In the genomic region with DNA sequence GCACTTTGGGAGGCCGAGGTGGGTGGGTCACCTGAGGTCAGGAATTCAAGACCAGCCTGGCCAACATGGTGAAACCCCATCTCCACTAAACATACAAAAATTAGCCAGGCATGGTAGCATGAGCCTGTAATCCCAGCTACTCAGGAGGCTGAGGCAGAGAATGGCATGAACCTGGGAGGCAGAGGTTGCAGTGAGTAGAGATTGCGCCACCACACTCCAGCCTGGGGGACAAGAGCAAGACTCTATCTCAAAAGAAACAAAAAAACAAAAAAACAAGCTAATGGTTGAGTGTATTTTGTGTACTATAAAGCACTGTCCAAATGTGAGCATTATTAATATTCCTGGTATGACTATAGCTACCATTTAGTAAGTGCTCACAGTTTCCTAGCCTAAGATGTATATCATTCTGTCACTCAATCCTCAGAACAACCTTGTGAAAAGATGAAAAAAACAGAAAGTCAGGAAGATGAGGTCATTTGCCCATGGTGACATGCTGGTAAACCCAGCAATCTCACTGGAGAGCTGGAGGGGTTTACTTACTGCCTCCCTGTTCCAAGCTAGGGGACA, we compare ENCODE assay signal across 22 cellular contexts. TPM values are rescaled to one million over a fixed set of nuclear protein-coding genes. Genes with fewer than 3 reads are reported as not detected.
DNase-seq lines count a peak whose midpoint lies in the region; ATAC-seq and TF ChIP-seq lines count a peak whose summit lies in the region.
"Had no signal": no experiment of that assay in that cellular context is flagged by ENCODE, and none has a peak within 500 bp of the region (broad histone marks: within the 10 kb centered on the region; RNA-seq: fewer than 3 reads in every experiment).

No MANE protein-coding gene starts in this region.

- H3K36me3 ChIP-seq in IMR-90 (ENCODE audit: control insufficient read depth, insufficient read depth, low read length) (no peaks in the 10 kb centered on the region), adipocyte (ENCODE audit: control insufficient read depth, insufficient read depth, low read length, severe bottlenecking) (no peaks in the 10 kb centered on the region), smooth muscle cell (ENCODE audit: low read depth) (no peaks in the 10 kb centered on the region)
- H3K36me3 ChIP-seq: uterus had no signal

- H3K4me1 ChIP-seq in IMR-90 (ENCODE audit: control insufficient read depth, insufficient read depth, low read length) (peaks cover 8% of the 10 kb centered on the region), adipocyte (ENCODE audit: control insufficient read depth, insufficient read depth, low read length) (peaks cover 9% of the 10 kb centered on the region), smooth muscle cell (ENCODE audit: low read depth) (no peaks in the 10 kb centered on the region)
- H3K4me1 ChIP-seq: parathyroid adenoma, uterus had no signal

- H4K5ac ChIP-seq in IMR-90 (ENCODE audit: low read depth, low read length): no peak overlapping the region

- H3K9me1 ChIP-seq in IMR-90 (ENCODE audit: insufficient read depth, low read length): peaks cover 17% of the 10 kb centered on the region

- H3K79me1 ChIP-seq in IMR-90 (ENCODE audit: low read depth in 1 of 2, low read length in 2 of 2): peaks cover 0 to 3% of the 10 kb centered on the region in 2 experiments; a peak in 1 of 4 replicates

- POLR2A ChIA-PET in IMR-90 (lab: Charles Lee; ENCODE audit: unreplicated experiment): no interaction called here

- H3K14ac ChIP-seq in IMR-90 (replicated peaks; ENCODE audit: low read depth, low read length): no peak overlapping the region

- no peak for TF ChIP-seq POLR2A in IMR-90 (IDR thresholded peaks at IDR 0.05; ENCODE audit: low read depth, low read length)

- H3K4ac ChIP-seq in IMR-90 (ENCODE audit: low read depth, low read length): no peak overlapping the region

- H2AK9ac ChIP-seq in IMR-90 (replicated peaks; ENCODE audit: low read depth, low read length, poor library complexity): no peak overlapping the region

- no peak overlapping the region for H2BK20ac ChIP-seq in IMR-90 (ENCODE audit: low read depth, low read length)

- H3K23ac ChIP-seq in IMR-90 (ENCODE audit: low read depth, low read length): no peak overlapping the region

- H3K27me3 ChIP-seq in IMR-90 (ENCODE audit: control insufficient read depth, insufficient read depth, low read length) (no peaks in the 10 kb centered on the region), adipocyte (replicated peaks; ENCODE audit: control insufficient read depth, insufficient read depth, low read length) (no peaks in the 10 kb centered on the region), smooth muscle cell (ENCODE audit: low read depth) (no peaks in the 10 kb centered on the region)
- H3K27me3 ChIP-seq: uterus had no signal

- no CpG with 5 or more reads among the region's 2 CpGs for WGBS in IMR-90 (ENCODE audit: extremely low coverage in 2 of 2, insufficient read length in 1 of 2), 2 experiments
- 77% methylated on average over 2 of the region's 2 CpGs for WGBS in smooth muscle cell (ENCODE audit: low lambda C conversion rate)

- BruUV-seq in IMR-90 (replicated peaks; lab: Mats Ljungman, UMichigan): no TSS peak

- DNase-seq in IMR-90: no peak
- peak; percentile 38 for DNase-seq in adipocyte (ENCODE audit: low read depth)
- DNase-seq in iris pigment epithelial cell (ENCODE audit: low read depth): peak; percentile 24
- no peak for DNase-seq in smooth muscle cell (lab: John Stamatoyannopoulos, UW; ENCODE audit: unreplicated experiment)
- no peak for DNase-seq in NCI-H1105 treated with DMSO at 0.1 percent for 48 hours (lab: John Stamatoyannopoulos, UW)
- DNase-seq in caudate nucleus (lab: John Stamatoyannopoulos, UW): no peak
- DNase-seq: activated CD4-positive, alpha-beta memory T cell treated with anti-CD3 and anti-CD28 coated beads for 36 hours; activated naive CD8-positive, alpha-beta T cell treated with anti-CD3 and anti-CD28 coated beads, Interleukin-2, amount 10 ng/mL, durations not matched to agents 7 days and 5 days; CD4-positive, CD25-positive, alpha-beta regulatory T cell; HFFc6; kidney glomerular epithelial cell; lower lobe of right lung; NCI-H1092 treated with DMSO at 0.1 percent for 48 hours; NCI-H187 treated with DMSO at 0.1 percent for 48 hours; NCI-H526; right cardiac atrium; stimulated activated CD4-positive, alpha-beta T cell treated with anti-CD3 and anti-CD28 coated beads, Interleukin-4, amount 100 ng/mL, for 4 hours; T-cell; uterus had no signal

- TF ChIP-seq CTCF in IMR-90 (conservative IDR thresholded peaks at IDR 0.05; ENCODE audit: low read depth, low read length) (no peak), smooth muscle cell (IDR thresholded peaks at IDR 0.05; ENCODE audit: borderline replicate concordance, insufficient read depth, poor library complexity, severe bottlenecking) (no peak)

- no peak for ATAC-seq in IMR-90 (ENCODE audit: low read depth)
- no peak for ATAC-seq in HG02759 (IDR thresholded peaks at IDR 0.05; ENCODE audit: unreplicated experiment)
- ATAC-seq: right cardiac atrium; stimulated activated memory B cell treated with anti-CD40 and anti-IgM and Interleukin-4, amounts not matched to agents 10 μg/mL and 1 μg/mL and 100 μg/mL, for 72 hours; T-cell had no signal

- intact Hi-C loops in IMR-90 (cut with micrococcal nuclease): no loop called here

- H2BK15ac ChIP-seq in IMR-90 (ENCODE audit: low read depth, low read length): no peak overlapping the region

- no peak overlapping the region for H3K27ac ChIP-seq in IMR-90 (ENCODE audit: insufficient read depth, low read length)
- peak overlapping the region; percentile 60 for H3K27ac ChIP-seq in smooth muscle cell (ENCODE audit: low read depth)
- no peak overlapping the region for H3K27ac ChIP-seq in caudate nucleus (ENCODE audit: low read depth, low read length)
- H3K27ac ChIP-seq: lower lobe of right lung, parathyroid adenoma, uterus had no signal

- no peak overlapping the region for H3K4me3 ChIP-seq in IMR-90 (ENCODE audit: insufficient read depth, low read depth, low read length)
- H3K4me3 ChIP-seq in adipocyte (ENCODE audit: low read length): no peak overlapping the region
- no peak overlapping the region for H3K4me3 ChIP-seq in smooth muscle cell
- H3K4me3 ChIP-seq: lower lobe of right lung, uterus had no signal

- H3K79me2 ChIP-seq in smooth muscle cell (ENCODE audit: low read depth): no peaks in the 10 kb centered on the region
- H3K79me2 ChIP-seq: parathyroid adenoma had no signal

- H3K56ac ChIP-seq in IMR-90 (ENCODE audit: extremely low read depth, insufficient read depth, low read length): no peak overlapping the region

- no peaks in the 10 kb centered on the region for H3K9me3 ChIP-seq in IMR-90 (ENCODE audit: control insufficient read depth, insufficient read depth, low read length)
- H3K9me3 ChIP-seq in adipocyte (ENCODE audit: control insufficient read depth, low read length): peaks cover 7% of the 10 kb centered on the region
- no peaks in the 10 kb centered on the region for H3K9me3 ChIP-seq in smooth muscle cell (replicated peaks; ENCODE audit: low read depth)
- H3K9me3 ChIP-seq: lower lobe of right lung, uterus had no signal

- H2BK120ac ChIP-seq in IMR-90 (ENCODE audit: low read depth, low read length): no peak overlapping the region

- H3F3A ChIP-seq in smooth muscle cell (ENCODE audit: low read depth): peaks cover 11% of the 10 kb centered on the region

- dilution Hi-C loops in IMR-90 (cut with HindIII; ENCODE audit: low sequenced_read_pairs, unreplicated experiment): no loop called here

- no peak overlapping the region for H4K91ac ChIP-seq in IMR-90 (ENCODE audit: insufficient read depth, low read depth, low read length)

- H2AFZ ChIP-seq in IMR-90 (replicated peaks; ENCODE audit: low read length, poor library complexity): no peak overlapping the region
- no peak overlapping the region for H2AFZ ChIP-seq in smooth muscle cell (ENCODE audit: low read depth)
- H2AFZ ChIP-seq: parathyroid adenoma had no signal

- H4K8ac ChIP-seq in IMR-90 (ENCODE audit: low read depth in 2 of 2, low read length in 2 of 2): no peak overlapping the region

- in situ Hi-C loops in IMR-90 (cut with MboI; ENCODE audit: low sequenced_read_pairs): no loop called here

- no peak overlapping the region for H3K4me2 ChIP-seq in IMR-90 (ENCODE audit: low read depth, low read length)
- no peak overlapping the region for H3K4me2 ChIP-seq in smooth muscle cell

- CTCF ChIA-PET in IMR-90 (lab: Yijun Ruan, JAX): interaction anchor here (0.9 to 1.3 kb wide), 2 partner anchors 10 to 27 kb away, joined by 3 to 10 read pairs; a partner anchor contains a TSS

- no peak overlapping the region for H3K18ac ChIP-seq in IMR-90 (ENCODE audit: low read depth, low read length)

- H3K9ac ChIP-seq in IMR-90 (ENCODE audit: low read depth, low read length) (no peak overlapping the region), adipocyte (ENCODE audit: low read length) (no peak overlapping the region), smooth muscle cell (ENCODE audit: low read depth) (no peak overlapping the region)
- H3K9ac ChIP-seq: parathyroid adenoma had no signal

- H2AK5ac ChIP-seq in IMR-90 (ENCODE audit: low read depth, low read length): no peak overlapping the region

- no peak overlapping the region for H2BK5ac ChIP-seq in IMR-90 (ENCODE audit: low read depth, low read length, poor library complexity, severe bottlenecking)

- TF ChIP-seq RAD21 in IMR-90 (IDR thresholded peaks at IDR 0.05; ENCODE audit: low read length): no peak

- H4K20me1 ChIP-seq in IMR-90 (ENCODE audit: insufficient read depth, low read length) (no peaks in the 10 kb centered on the region), smooth muscle cell (ENCODE audit: low read depth) (no peaks in the 10 kb centered on the region)

TF ChIP-seq in IMR-90, 13 proteins besides CTCF, POLR2A, EP300 and RAD21:
- TF ChIP-seq RCOR1 (IDR thresholded peaks at IDR 0.05; ENCODE audit: insufficient replicate concordance, low read length) (no peak), CEBPB (IDR thresholded peaks at IDR 0.05; ENCODE audit: low read depth, low read length) (peak; percentile 19; the same call in 1 of the 2 replicates)

RNA-seq across cellular contexts. Expression of a gene that starts 27.7 kb away (rescaled TPM):
- total RNA-seq in IMR-90 (2012; rRNA removed): 0.28 and 0.54 TPM in 2 replicates
- polyA plus RNA-seq in IMR-90 (2012; rRNA removed): 0.39 and 0.42 TPM in 2 replicates
- polyA plus RNA-seq in IMR-90 (2012; cell fraction: cytosol; rRNA removed): 0.15 and 0.37 TPM in 2 replicates
- 0.74 and 1.1 TPM in 2 replicates for polyA plus RNA-seq in IMR-90 (2012; cell fraction: nucleus; rRNA removed; ENCODE audit: low replicate concordance)
- 1.4 and 2.3 TPM in 2 replicates for total RNA-seq in smooth muscle cell
- polyA plus RNA-seq in smooth muscle cell: 0.70 and 2.0 TPM in 2 replicates

RNA-seq across cellular contexts. Expression of a gene that starts 57.8 kb away (rescaled TPM):
- 419 and 573 TPM in 2 replicates for total RNA-seq in IMR-90 (2012; rRNA removed)
- 112 and 140 TPM in 2 replicates for polyA plus RNA-seq in IMR-90 (2012; rRNA removed)
- polyA plus RNA-seq in IMR-90 (2012; cell fraction: cytosol; rRNA removed): 64.4 and 68.9 TPM in 2 replicates
- 56.7 and 85.2 TPM in 2 replicates for polyA plus RNA-seq in IMR-90 (2012; cell fraction: nucleus; rRNA removed; ENCODE audit: low replicate concordance)
- total RNA-seq in smooth muscle cell: 294 and 354 TPM in 2 replicates
- polyA plus RNA-seq in smooth muscle cell: 129 and 151 TPM in 2 replicates

Comparison
In these comparisons a context has a peak if more than half of its experiments do, and no peak if none do; other contexts are left out.
1. DNase-seq: peak in adipocyte (single experiment) and iris pigment epithelial cell (single experiment); none in IMR-90 (single experiment), smooth muscle cell (single experiment), NCI-H1105 treated with DMSO at 0.1 percent for 48 hours (single experiment) and caudate nucleus (0 of 61).